In genomic region chr6:31580446-31580755, GRCh38 we compare ENCODE assay signal across 8 cellular contexts. TPM values are rescaled to one million over a fixed set of nuclear protein-coding genes. Genes with fewer than 3 reads are reported as not detected.
DNase-seq lines count a peak whose midpoint lies in the region; ATAC-seq and FAIRE-seq lines count a peak whose summit lies in the region.

No MANE protein-coding gene starts in this region.

- H3K27ac Mint-ChIP-seq in activated CD4-positive, alpha-beta T cell treated with anti-CD3 and anti-CD28 coated beads for 36 hours = peak overlapping the region; percentile 94
- H3K27ac Mint-ChIP-seq in activated naive CD8-positive, alpha-beta T cell = peak overlapping the region; percentile 93

- ATAC-seq in activated CD4-positive, alpha-beta T cell treated with anti-CD3 and anti-CD28 coated beads for 36 hours = no peak

- peak overlapping the region in 4 of 5 donors; percentile 1 to 96 (median 94) for H3K9ac ChIP-seq in subcutaneous abdominal adipose tissue (ENCODE audit: low read length in 5 of 5)

- DNase-seq in activated CD4-positive, alpha-beta T cell treated with anti-CD3 and anti-CD28 coated beads for 36 hours = no peak
- no peak for DNase-seq in activated CD4-positive, alpha-beta T cell treated with anti-CD3 and anti-CD28 coated beads for 1 hour
- DNase-seq in kidney tubule cell (ENCODE audit: low spot score) (peak; percentile 3), urothelium cell line (ENCODE audit: low spot score) (no peak), pons (ENCODE audit: low spot score) (no peak), SK-N-DZ (ENCODE audit: low spot score) (no peak)

- no peak overlapping the region for H3K27ac ChIP-seq in subcutaneous abdominal adipose tissue (ENCODE audit: low read depth, low read length)

- H3K36me3 ChIP-seq in subcutaneous abdominal adipose tissue (ENCODE audit: control insufficient read depth in 5 of 5, insufficient read depth in 5 of 5, low read length in 5 of 5) = peaks cover 0 to 4% (median 0%) of the 10 kb centered on the region in 5 donors

- H3K4me1 ChIP-seq in subcutaneous abdominal adipose tissue (ENCODE audit: control insufficient read depth in 5 of 5, insufficient read depth in 5 of 5, low read length in 5 of 5) = peaks cover 5 to 53% (median 29%) of the 10 kb centered on the region in 5 donors

- intact Hi-C loops in activated CD4-positive, alpha-beta T cell treated with anti-CD3 and anti-CD28 coated beads for 36 hours (cut with DNase I, micrococcal nuclease) = loop anchor here (1.0 to 2.0 kb wide), 3 partner anchors 8 to 34 kb away; partner anchors contain the start of genes NFKBIL1 (in 2 of the 2), ATP6V1G2 (in 1 of the 2) and LTA (in 1 of the 2)

- POLR2A ChIA-PET in activated CD4-positive, alpha-beta T cell treated with anti-CD3 and anti-CD28 coated beads for 36 hours (lab: Charles Lee) = interaction anchor here (0.6 to 1.6 kb wide), 6 partner anchors 10 to 89 kb away, joined by 3 to 8 read pairs (median 4); partner anchors contain the start of genes ATP6V1G2 and NFKBIL1

- CTCF ChIA-PET in activated CD4-positive, alpha-beta T cell treated with anti-CD3 and anti-CD28 coated beads for 36 hours (lab: Charles Lee) = interaction anchor here (0.7 to 28.5 kb wide), 11 partner anchors 4 to 345 kb away, joined by 3 to 873 read pairs (median 8); partner anchors contain the start of genes ATP6V1G2, BAG6, DDX39B and LST1

- no peak for FAIRE-seq in urothelium cell line (lab: Jason Lieb, UNC)

- peaks cover 0 to 3% (median 0%) of the 10 kb centered on the region in 5 donors for H3K27me3 ChIP-seq in subcutaneous abdominal adipose tissue (ENCODE audit: control insufficient read depth in 5 of 5, insufficient read depth in 4 of 5, low read length in 5 of 5)

- peaks cover 53% of the 10 kb centered on the region for H3K4me1 Mint-ChIP-seq in activated CD4-positive, alpha-beta T cell treated with anti-CD3 and anti-CD28 coated beads for 36 hours
- peaks cover 56% of the 10 kb centered on the region for H3K4me1 Mint-ChIP-seq in activated naive CD8-positive, alpha-beta T cell (ENCODE audit: low read depth)

- H3K36me3 Mint-ChIP-seq in activated CD4-positive, alpha-beta T cell treated with anti-CD3 and anti-CD28 coated beads for 36 hours (ENCODE audit: low read depth) = peaks cover 46% of the 10 kb centered on the region
- H3K36me3 Mint-ChIP-seq in activated naive CD8-positive, alpha-beta T cell = peaks cover 18% of the 10 kb centered on the region

- no peaks in the 10 kb centered on the region for H3K9me3 ChIP-seq in subcutaneous abdominal adipose tissue (ENCODE audit: control insufficient read depth in 5 of 5, low read length in 5 of 5)

- H3K27me3 Mint-ChIP-seq in activated CD4-positive, alpha-beta T cell treated with anti-CD3 and anti-CD28 coated beads for 36 hours = no peaks in the 10 kb centered on the region
- no peaks in the 10 kb centered on the region for H3K27me3 Mint-ChIP-seq in activated naive CD8-positive, alpha-beta T cell

- no peaks in the 10 kb centered on the region for H3K9me3 Mint-ChIP-seq in activated CD4-positive, alpha-beta T cell treated with anti-CD3 and anti-CD28 coated beads for 36 hours (ENCODE audit: low read depth)
- no peaks in the 10 kb centered on the region for H3K9me3 Mint-ChIP-seq in activated naive CD8-positive, alpha-beta T cell (ENCODE audit: low read depth)

- H3K4me3 Mint-ChIP-seq in activated CD4-positive, alpha-beta T cell treated with anti-CD3 and anti-CD28 coated beads for 36 hours = peak overlapping the region; percentile 97
- peak overlapping the region; percentile 95 for H3K4me3 Mint-ChIP-seq in activated naive CD8-positive, alpha-beta T cell

- peak overlapping the region; percentile 48 to 96 (median 89) for H3K4me3 ChIP-seq in subcutaneous abdominal adipose tissue (ENCODE audit: low read depth in 1 of 5, low read length in 5 of 5)

RNA-seq across cellular contexts. Expression of gene LTB, which starts 1.8 kb away (rescaled TPM):
- 10 to 100 TPM; 44.9 to 73.3 TPM for total RNA-seq in activated CD4-positive, alpha-beta T cell treated with anti-CD3 and anti-CD28 coated beads for 36 hours
- polyA plus RNA-seq in SK-N-DZ (2014; cell fraction: cytosol; rRNA removed) = not detected in 2 replicates
- not detected in 2 replicates for polyA plus RNA-seq in SK-N-DZ (2014; cell fraction: nucleus; rRNA removed)

RNA-seq across cellular contexts. Expression of gene TNF, which starts 5.0 kb away (rescaled TPM):
- total RNA-seq in activated CD4-positive, alpha-beta T cell treated with anti-CD3 and anti-CD28 coated beads for 36 hours = 10 to 100 TPM; 82.3 to 93.3 TPM
- polyA plus RNA-seq in SK-N-DZ (2014; cell fraction: cytosol; rRNA removed) = 0.12 and 0.25 TPM in 2 replicates
- polyA plus RNA-seq in SK-N-DZ (2014; cell fraction: nucleus; rRNA removed) = 0.31 and 0.62 TPM in 2 replicates

RNA-seq across cellular contexts. Expression of gene LST1, which starts 5.7 kb away (rescaled TPM):
- 10 to 100 TPM in 1 of 2 experiments, 1 to 10 TPM in 1; 9.1 to 11.1 TPM for total RNA-seq in activated CD4-positive, alpha-beta T cell treated with anti-CD3 and anti-CD28 coated beads for 36 hours
- polyA plus RNA-seq in SK-N-DZ (2014; cell fraction: cytosol; rRNA removed) = 1.2 and 3.0 TPM in 2 replicates
- polyA plus RNA-seq in SK-N-DZ (2014; cell fraction: nucleus; rRNA removed) = 1.2 TPM in 1 of 2 replicates, not detected in the other

RNA-seq across cellular contexts. Expression of gene LTA, which starts 8.3 kb away (rescaled TPM):
- 100 to 1,000 TPM; 396 to 570 TPM for total RNA-seq in activated CD4-positive, alpha-beta T cell treated with anti-CD3 and anti-CD28 coated beads for 36 hours
- not detected in 2 replicates for polyA plus RNA-seq in SK-N-DZ (2014; cell fraction: cytosol; rRNA removed)
- polyA plus RNA-seq in SK-N-DZ (2014; cell fraction: nucleus; rRNA removed) = not detected in 2 replicates

RNA-seq across cellular contexts. Expression of gene NCR3, which starts 12.4 kb away (rescaled TPM):
- 1 to 10 TPM; 5.4 to 6.6 TPM for total RNA-seq in activated CD4-positive, alpha-beta T cell treated with anti-CD3 and anti-CD28 coated beads for 36 hours
- polyA plus RNA-seq in SK-N-DZ (2014; cell fraction: cytosol; rRNA removed) = not detected in 2 replicates
- not detected in 2 replicates for polyA plus RNA-seq in SK-N-DZ (2014; cell fraction: nucleus; rRNA removed)
